Comparison of ENCODE assay signal across 9 cellular contexts in the genomic region with DNA sequence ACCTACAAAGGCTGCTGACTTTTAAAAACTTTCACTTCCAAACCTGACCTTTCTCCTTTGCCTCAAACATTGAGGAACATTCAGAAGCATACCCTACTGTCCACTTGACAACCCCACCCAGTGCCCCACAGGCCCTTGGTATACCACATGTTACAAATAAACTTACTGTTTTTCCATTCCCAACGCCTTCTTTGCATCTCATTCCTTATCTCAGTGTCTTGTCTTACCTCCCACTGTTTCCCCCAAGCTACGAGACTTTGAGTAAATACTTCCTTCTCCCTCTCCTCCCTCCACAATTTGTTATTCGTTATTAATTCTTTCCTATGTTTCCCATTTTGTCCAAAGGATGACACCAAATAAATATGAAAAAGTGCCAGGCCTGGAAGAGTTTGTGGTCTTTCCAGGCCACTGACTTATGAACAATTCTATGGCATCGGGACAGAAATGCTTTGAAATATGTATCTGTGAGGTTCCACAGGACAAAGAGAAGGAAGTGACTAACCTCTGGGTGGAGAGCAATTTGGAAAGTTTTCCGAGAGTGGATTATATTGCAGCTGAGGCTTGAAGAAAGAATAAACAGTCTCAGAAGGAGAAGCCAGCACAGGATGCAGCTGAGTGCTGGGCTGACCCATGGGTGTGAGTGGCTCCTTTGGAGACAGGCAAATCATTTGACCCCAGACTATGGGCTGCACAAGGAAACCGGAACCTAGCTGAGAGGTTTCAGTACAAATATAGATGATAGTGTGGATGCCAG.
DNase-seq lines count a peak whose midpoint lies in the region; ATAC-seq and TF ChIP-seq lines count a peak whose summit lies in the region.
"Had no signal": no experiment of that assay in that cellular context is flagged by ENCODE, and none has a peak within 500 bp of the region (broad histone marks: within the 10 kb centered on the region; RNA-seq: fewer than 3 reads in every experiment).

No MANE protein-coding gene starts in this region.

- no peak overlapping the region for H3K14ac ChIP-seq in neuronal stem cell (ENCODE audit: low read length)

- no peaks in the 10 kb centered on the region for H3K27me3 ChIP-seq in neuronal stem cell (ENCODE audit: control insufficient read depth in 3 of 3, insufficient read depth in 3 of 3, low read depth in 1 of 3, low read length in 3 of 3)
- H3K27me3 ChIP-seq in dorsolateral prefrontal cortex: peaks cover 0 to 10% (median 0%) of the 10 kb centered on the region in 45 donors
- no peaks in the 10 kb centered on the region for H3K27me3 ChIP-seq in HAP-1 (ENCODE audit: low read depth)

- no peak overlapping the region for H2BK15ac ChIP-seq in neuronal stem cell (ENCODE audit: low read length)

- H3K4me1 Mint-ChIP-seq in activated T-cell treated with anti-CD3 and anti-CD28 coated beads, Interleukin-2, amount 50 U/mL, for 24 hours (ENCODE audit: low read depth): no peaks in the 10 kb centered on the region

- H3K4ac ChIP-seq in neuronal stem cell (ENCODE audit: low read length): no peak overlapping the region

- intact Hi-C loops in dorsolateral prefrontal cortex (cut with DNase I): no loop called here

- WGBS in neuronal stem cell (ENCODE audit: extremely low coverage in 2 of 2, insufficient read length in 2 of 2, insufficient replicate concordance in 1 of 2), 2 donors: no CpG with 5 or more reads among the region's 6 CpGs

- no peaks in the 10 kb centered on the region for H3K27me3 Mint-ChIP-seq in activated T-cell treated with anti-CD3 and anti-CD28 coated beads, Interleukin-2, amount 50 U/mL, for 24 hours

- H4K91ac ChIP-seq in neuronal stem cell (ENCODE audit: low read depth, low read length, poor library complexity): no peak overlapping the region

- H2BK5ac ChIP-seq in neuronal stem cell (ENCODE audit: low read length): no peak overlapping the region

- H3K4me1 ChIP-seq in neuronal stem cell (ENCODE audit: control insufficient read depth in 2 of 2, insufficient read depth in 1 of 2, low read depth in 1 of 2, low read length in 2 of 2) (peaks cover 0 to 2% of the 10 kb centered on the region in 2 donors), HAP-1 (no peaks in the 10 kb centered on the region)

- H3K18ac ChIP-seq in neuronal stem cell (ENCODE audit: low read length): no peak overlapping the region

- ATAC-seq in esophagus mucosa: peak; percentile 97

- H3K27ac ChIP-seq in neuronal stem cell (replicated peaks; ENCODE audit: low read length): no peak overlapping the region
- peak overlapping the region in 1 of 59 donors; percentile 9 for H3K27ac ChIP-seq in dorsolateral prefrontal cortex

- H2AK5ac ChIP-seq in neuronal stem cell (ENCODE audit: low read depth, low read length): no peak overlapping the region

- no peak overlapping the region for H3K4me2 ChIP-seq in neuronal stem cell (ENCODE audit: insufficient read depth, low read length, poor library complexity, severe bottlenecking)

- TF ChIP-seq CTCF in dorsolateral prefrontal cortex (IDR thresholded peaks at IDR 0.05 in 54 of 56, conservative IDR thresholded peaks at IDR 0.05 in 2 of 56; ENCODE audit: low read depth in 1 of 56, partially characterized antibody in 56 of 56): no peak

- in situ Hi-C loops in HAP-1 (cut with MboI; ENCODE audit: low sequenced_read_pairs): no loop called here

- H3K9me3 ChIP-seq in neuronal stem cell (replicated peaks in 1 of 2; ENCODE audit: control insufficient read depth in 2 of 2, insufficient read depth in 1 of 2, low read depth in 1 of 2, low read length in 2 of 2): peaks cover 0 to 5% of the 10 kb centered on the region in 2 donors
- no peaks in the 10 kb centered on the region for H3K9me3 ChIP-seq in HAP-1

- H3K9me3 Mint-ChIP-seq in activated T-cell treated with anti-CD3 and anti-CD28 coated beads, Interleukin-2, amount 50 U/mL, for 24 hours: no peaks in the 10 kb centered on the region

- no peaks in the 10 kb centered on the region for H3K36me3 Mint-ChIP-seq in activated T-cell treated with anti-CD3 and anti-CD28 coated beads, Interleukin-2, amount 50 U/mL, for 24 hours (ENCODE audit: low read depth)

- H3K27ac Mint-ChIP-seq in activated T-cell treated with anti-CD3 and anti-CD28 coated beads, Interleukin-2, amount 50 U/mL, for 24 hours: no peak overlapping the region

- H3K23ac ChIP-seq in neuronal stem cell (ENCODE audit: low read depth, low read length, poor library complexity): no peak overlapping the region

- peak overlapping the region; percentile 36 for H2AFZ ChIP-seq in neuronal stem cell (ENCODE audit: low read length)

- H4K8ac ChIP-seq in neuronal stem cell (ENCODE audit: low read depth, low read length): no peak overlapping the region

- H3K9ac ChIP-seq in neuronal stem cell (ENCODE audit: low read depth, low read length, poor library complexity): no peak overlapping the region

- no peaks in the 10 kb centered on the region for H3K79me1 ChIP-seq in neuronal stem cell (ENCODE audit: low read depth, low read length)

- no peak overlapping the region for H2BK12ac ChIP-seq in neuronal stem cell (ENCODE audit: low read length)

- peak; percentile 84 for DNase-seq in EL
- DNase-seq in neuronal stem cell (ENCODE audit: low spot score): no peak
- DNase-seq in activated CD8-positive, alpha-beta memory T cell treated with anti-CD3 and anti-CD28 coated beads, Interleukin-2, amount 50 U/mL, for 4 hours: no peak
- no peak for DNase-seq in dorsolateral prefrontal cortex
- no peak for DNase-seq in activated T-cell treated with anti-CD3 and anti-CD28 coated beads, Interleukin-2, amount 50 U/mL, for 24 hours
- no peak for DNase-seq in HAP-1 (ENCODE audit: low spot score in 2 of 2)
- DNase-seq: NCI-H1930 had no signal

- H3K4me3 ChIP-seq in neuronal stem cell (ENCODE audit: low read length in 2 of 2) (no peak overlapping the region), dorsolateral prefrontal cortex (no peak overlapping the region), HAP-1 (no peak overlapping the region)

- H3K36me3 ChIP-seq in neuronal stem cell (replicated peaks in 1 of 2; ENCODE audit: control insufficient read depth in 2 of 2, insufficient read depth in 2 of 2, low read length in 2 of 2) (no peaks in the 10 kb centered on the region), HAP-1 (replicated peaks) (no peaks in the 10 kb centered on the region)

- no peak overlapping the region for H3K4me3 Mint-ChIP-seq in activated T-cell treated with anti-CD3 and anti-CD28 coated beads, Interleukin-2, amount 50 U/mL, for 24 hours

- H2BK120ac ChIP-seq in neuronal stem cell (ENCODE audit: low read depth, low read length): no peak overlapping the region

TF ChIP-seq in PFSK-1, 5 proteins besides CTCF, POLR2A, EP300 and RAD21:
- TF ChIP-seq POLR2AphosphoS5 (IDR thresholded peaks at IDR 0.05; ENCODE audit: low read depth, low read length) (peak; percentile 67), SIN3A (IDR thresholded peaks at IDR 0.05; ENCODE audit: borderline replicate concordance, insufficient read depth, low read length) (peak; percentile 72; the same call in 1 of the 2 replicates), TAF1 (IDR thresholded peaks at IDR 0.05; ENCODE audit: borderline replicate concordance, insufficient read depth, low read length) (0 out of 2 replicates have a peak, but pooled peaks have one; percentile 59), FOXP2 (optimal IDR thresholded peaks at IDR 0.05; ENCODE audit: borderline replicate concordance, extremely low read depth, extremely low read length, insufficient read depth) (peak; percentile 26)
- TF ChIP-seq, protein P1, sequence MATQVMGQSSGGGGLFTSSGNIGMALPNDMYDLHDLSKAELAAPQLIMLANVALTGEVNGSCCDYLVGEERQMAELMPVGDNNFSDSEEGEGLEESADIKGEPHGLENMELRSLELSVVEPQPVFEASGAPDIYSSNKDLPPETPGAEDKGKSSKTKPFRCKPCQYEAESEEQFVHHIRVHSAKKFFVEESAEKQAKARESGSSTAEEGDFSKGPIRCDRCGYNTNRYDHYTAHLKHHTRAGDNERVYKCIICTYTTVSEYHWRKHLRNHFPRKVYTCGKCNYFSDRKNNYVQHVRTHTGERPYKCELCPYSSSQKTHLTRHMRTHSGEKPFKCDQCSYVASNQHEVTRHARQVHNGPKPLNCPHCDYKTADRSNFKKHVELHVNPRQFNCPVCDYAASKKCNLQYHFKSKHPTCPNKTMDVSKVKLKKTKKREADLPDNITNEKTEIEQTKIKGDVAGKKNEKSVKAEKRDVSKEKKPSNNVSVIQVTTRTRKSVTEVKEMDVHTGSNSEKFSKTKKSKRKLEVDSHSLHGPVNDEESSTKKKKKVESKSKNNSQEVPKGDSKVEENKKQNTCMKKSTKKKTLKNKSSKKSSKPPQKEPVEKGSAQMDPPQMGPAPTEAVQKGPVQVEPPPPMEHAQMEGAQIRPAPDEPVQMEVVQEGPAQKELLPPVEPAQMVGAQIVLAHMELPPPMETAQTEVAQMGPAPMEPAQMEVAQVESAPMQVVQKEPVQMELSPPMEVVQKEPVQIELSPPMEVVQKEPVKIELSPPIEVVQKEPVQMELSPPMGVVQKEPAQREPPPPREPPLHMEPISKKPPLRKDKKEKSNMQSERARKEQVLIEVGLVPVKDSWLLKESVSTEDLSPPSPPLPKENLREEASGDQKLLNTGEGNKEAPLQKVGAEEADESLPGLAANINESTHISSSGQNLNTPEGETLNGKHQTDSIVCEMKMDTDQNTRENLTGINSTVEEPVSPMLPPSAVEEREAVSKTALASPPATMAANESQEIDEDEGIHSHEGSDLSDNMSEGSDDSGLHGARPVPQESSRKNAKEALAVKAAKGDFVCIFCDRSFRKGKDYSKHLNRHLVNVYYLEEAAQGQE (IDR thresholded peaks at IDR 0.05; ENCODE audit: insufficient read depth in 1 of 2, low read depth in 2 of 2, low read length in 2 of 2): no peak; a peak in 1 of 4 replicates
